ENCODE assay signal across 8 cellular contexts in the genomic region with DNA sequence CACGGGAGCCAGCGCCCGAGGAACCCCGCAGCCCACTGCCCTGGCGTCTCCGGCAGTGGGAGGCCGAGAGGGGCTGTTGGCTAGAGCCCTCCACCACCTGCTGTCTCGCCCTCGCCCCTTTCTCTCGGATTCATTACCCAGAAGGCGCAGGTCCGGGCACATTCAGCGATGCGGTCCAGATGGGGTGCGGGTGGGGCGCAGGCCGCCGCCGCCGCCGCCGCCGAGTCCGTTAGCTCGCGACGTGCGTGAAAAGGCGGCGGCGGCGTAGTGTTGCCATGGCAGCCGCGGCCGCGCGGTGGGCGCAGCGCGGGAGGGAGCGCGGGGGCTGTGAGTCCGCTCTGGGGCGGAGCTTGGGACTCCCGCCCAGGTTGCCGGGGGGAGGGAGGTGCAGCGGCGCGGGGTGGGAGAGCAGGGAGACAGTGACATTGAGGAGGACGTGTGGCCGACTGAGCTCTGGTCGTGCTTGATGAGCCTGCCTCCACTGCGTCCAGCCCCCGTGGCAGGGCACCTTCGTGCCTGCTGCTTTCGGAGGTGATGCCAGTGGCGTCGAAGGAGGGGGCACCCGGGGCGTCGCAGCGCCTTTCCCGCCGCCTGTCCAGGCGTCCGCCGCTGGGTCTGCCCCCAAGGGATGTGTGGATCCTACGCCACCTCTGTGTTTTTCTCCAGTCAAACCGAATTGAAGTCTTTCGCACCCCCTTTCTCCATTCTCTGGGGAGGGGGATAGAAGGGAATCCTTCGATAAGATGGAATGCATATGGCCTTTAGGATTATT. TPM values are rescaled to one million over a fixed set of nuclear protein-coding genes. Genes with fewer than 3 reads are reported as not detected.
A peak's percentile ranks its signal among the peaks of the same experiment; 100 is the strongest.
DNase-seq lines count a peak whose midpoint lies in the region; ATAC-seq, FAIRE-seq and TF ChIP-seq lines count a peak whose summit lies in the region.

A gene (minus strand): TSS at position 358 of the 772 bp plus-strand sequence. CDS start 23,774 bp downstream, outside the sequence.

- no peaks in the 10 kb centered on the region for H3K9me3 Mint-ChIP-seq in activated T-helper 17 cell treated with anti-CD3 and anti-CD28 coated beads, Interleukin-2, amount 50 U/mL, for 72 hours
- no peaks in the 10 kb centered on the region for H3K9me3 Mint-ChIP-seq in nephron progenitor cell
- no peaks in the 10 kb centered on the region for H3K9me3 Mint-ChIP-seq in stimulated activated naive CD8-positive, alpha-beta T cell treated with anti-CD3 and anti-CD28 coated beads, Interleukin-15, amount 100 ng/mL, for 72 hours

- no peaks in the 10 kb centered on the region for H3K27me3 Mint-ChIP-seq in activated T-helper 17 cell treated with anti-CD3 and anti-CD28 coated beads, Interleukin-2, amount 50 U/mL, for 72 hours
- H3K27me3 Mint-ChIP-seq in nephron progenitor cell (ENCODE audit: low read depth, poor library complexity), result peaks cover 6% of the 10 kb centered on the region
- H3K27me3 Mint-ChIP-seq in stimulated activated naive CD8-positive, alpha-beta T cell treated with anti-CD3 and anti-CD28 coated beads, Interleukin-15, amount 100 ng/mL, for 72 hours, result no peaks in the 10 kb centered on the region

- H3K4me3 Mint-ChIP-seq in activated T-helper 17 cell treated with anti-CD3 and anti-CD28 coated beads, Interleukin-2, amount 50 U/mL, for 72 hours, result peak within 1 kb of the TSS; percentile 87
- peak within 1 kb of the TSS; percentile 91 for H3K4me3 Mint-ChIP-seq in nephron progenitor cell
- peak within 1 kb of the TSS; percentile 86 to 87 for H3K4me3 Mint-ChIP-seq in stimulated activated naive CD8-positive, alpha-beta T cell treated with anti-CD3 and anti-CD28 coated beads, Interleukin-15, amount 100 ng/mL, for 72 hours

- H3K4me3 ChIP-seq in Jurkat, Clone E6-1 (ENCODE audit: low read length), result peak within 1 kb of the TSS; percentile 74
- peak within 1 kb of the TSS; percentile 94 for H3K4me3 ChIP-seq in fibroblast of the aortic adventitia (ENCODE audit: low read depth, low read length)

- peak; percentile 50 for ATAC-seq in GM21576 (IDR thresholded peaks at IDR 0.05; ENCODE audit: unreplicated experiment)
- ATAC-seq in activated T-helper 17 cell treated with anti-CD3 and anti-CD28 coated beads, Interleukin-2, amount 50 U/mL, for 72 hours (replicated peaks), result peak; percentile 67
- ATAC-seq in stimulated activated naive CD8-positive, alpha-beta T cell treated with anti-CD3 and anti-CD28 coated beads, Interleukin-15, amount 100 ng/mL, for 72 hours, result peak; percentile 70

- DNase-seq in DMS79 treated with DMSO at 0.1 percent for 48 hours (lab: John Stamatoyannopoulos, UW) (peak; percentile 81), RCC 7860 (ENCODE audit: low spot score) (peak; percentile 59), fibroblast of the aortic adventitia (ENCODE audit: low read depth) (peak; percentile 56), nephron progenitor cell (peak; percentile 84)
- peak; percentile 65 for DNase-seq in Jurkat, Clone E6-1 (ENCODE audit: low read depth, low spot score)
- DNase-seq in stimulated activated naive CD8-positive, alpha-beta T cell treated with anti-CD3 and anti-CD28 coated beads, Interleukin-15, amount 100 ng/mL, for 72 hours, result peak; percentile 62 to 66

- H3K36me3 Mint-ChIP-seq in activated T-helper 17 cell treated with anti-CD3 and anti-CD28 coated beads, Interleukin-2, amount 50 U/mL, for 72 hours (ENCODE audit: low read depth), result no peaks in the 10 kb centered on the region
- no peaks in the 10 kb centered on the region for H3K36me3 Mint-ChIP-seq in nephron progenitor cell (ENCODE audit: low read depth)

- TF ChIP-seq CTCF in fibroblast of the aortic adventitia (IDR thresholded peaks at IDR 0.05; ENCODE audit: insufficient read depth, low read length) (no peak), nephron progenitor cell (IDR thresholded peaks at IDR 0.05) (no peak)

- H3K4me1 Mint-ChIP-seq in activated T-helper 17 cell treated with anti-CD3 and anti-CD28 coated beads, Interleukin-2, amount 50 U/mL, for 72 hours, result peaks cover 34% of the 10 kb centered on the region
- H3K4me1 Mint-ChIP-seq in nephron progenitor cell, result peaks cover 47% of the 10 kb centered on the region
- H3K4me1 Mint-ChIP-seq in stimulated activated naive CD8-positive, alpha-beta T cell treated with anti-CD3 and anti-CD28 coated beads, Interleukin-15, amount 100 ng/mL, for 72 hours, result peaks cover 32% of the 10 kb centered on the region

- H3K27ac Mint-ChIP-seq in activated T-helper 17 cell treated with anti-CD3 and anti-CD28 coated beads, Interleukin-2, amount 50 U/mL, for 72 hours, result peak within 1 kb of the TSS; percentile 79
- no peak within 1 kb of the TSS for H3K27ac Mint-ChIP-seq in nephron progenitor cell
- H3K27ac Mint-ChIP-seq in stimulated activated naive CD8-positive, alpha-beta T cell treated with anti-CD3 and anti-CD28 coated beads, Interleukin-15, amount 100 ng/mL, for 72 hours, result peak within 1 kb of the TSS; percentile 74 to 84

- no peak for FAIRE-seq in RCC 7860 (lab: Jason Lieb, UNC)

RNA-seq across cellular contexts. Expression of the gene that starts here (rescaled TPM):
- polyA plus RNA-seq in Jurkat, Clone E6-1 (2012; ENCODE audit: insufficient read depth, insufficient read length), result 8.5 TPM
- 10 to 100 TPM; 25.0 to 25.8 TPM for total RNA-seq in activated T-helper 17 cell treated with anti-CD3 and anti-CD28 coated beads, Interleukin-2, amount 50 U/mL, for 72 hours
- total RNA-seq in fibroblast of the aortic adventitia (ENCODE audit: low replicate concordance), result 38.7 and 61.2 TPM in 2 replicates

Comparison
In these comparisons a context has a peak if more than half of its experiments do, and no peak if none do; other contexts are left out.
1. Peak in every context shown above with its lines: DNase-seq, ATAC-seq and H3K4me3 ChIP-seq.